Comparison of ENCODE assay signal across 8 cellular contexts in genomic region chr3:134364936-134365765, GRCh38. TPM values are rescaled to one million over a fixed set of nuclear protein-coding genes. Genes with fewer than 3 reads are reported as not detected.
DNase-seq lines count a peak whose midpoint lies in the region; ATAC-seq and TF ChIP-seq lines count a peak whose summit lies in the region.

No MANE protein-coding gene starts in this region.

- peak overlapping the region; percentile 24 for H3K18ac ChIP-seq in mesendoderm (ENCODE audit: low read length)

- intact Hi-C loops in left ventricle myocardium superior (cut with micrococcal nuclease) (no loop called here), upper lobe of right lung (cut with DNase I) (no loop called here)

- H3K27me3 ChIP-seq in cardiac muscle cell (no peaks in the 10 kb centered on the region), mesendoderm (ENCODE audit: insufficient read depth, low read length, poor library complexity) (no peaks in the 10 kb centered on the region), upper lobe of right lung (no peaks in the 10 kb centered on the region)

- DNase-seq in cardiac muscle cell (ENCODE audit: low read depth in 1 of 2, low spot score in 1 of 2) (peak in 1 of 2 donors; percentile 51), left ventricle myocardium superior (no peak), astrocyte of the hippocampus (ENCODE audit: low read depth, low spot score) (peak; percentile 32), mesendoderm (no peak), upper lobe of right lung (peak; percentile 47)
- DNase-seq in stimulated activated CD4-positive, alpha-beta T cell treated with anti-CD3 and anti-CD28 coated beads, Interleukin-2, amount 100 ng/mL, for 48 hours: no peak

- no peak overlapping the region for H3K4me2 ChIP-seq in mesendoderm (ENCODE audit: low read length)

- peaks cover 41% of the 10 kb centered on the region for H3K4me1 ChIP-seq in cardiac muscle cell (ENCODE audit: low read depth)
- H3K4me1 ChIP-seq in mesendoderm (ENCODE audit: control insufficient read depth, low read depth, low read length): peaks cover 20% of the 10 kb centered on the region
- H3K4me1 ChIP-seq in upper lobe of right lung: peaks cover 99% of the 10 kb centered on the region

- peak overlapping the region; percentile 81 for H3K56ac ChIP-seq in mesendoderm (ENCODE audit: low read length)

- no peak overlapping the region for H2BK15ac ChIP-seq in mesendoderm (replicated peaks; ENCODE audit: low read depth)

- TF ChIP-seq CTCF in cardiac muscle cell (IDR thresholded peaks at IDR 0.05; ENCODE audit: low read depth, low read length) (no peak), upper lobe of right lung (IDR thresholded peaks at IDR 0.05) (no peak)

- peak overlapping the region; percentile 33 for H2BK5ac ChIP-seq in mesendoderm (ENCODE audit: low read length)

- peak overlapping the region; percentile 65 for H2AK5ac ChIP-seq in mesendoderm (ENCODE audit: low read length)

- no peak overlapping the region for H3K4me3 ChIP-seq in cardiac muscle cell
- H3K4me3 ChIP-seq in mesendoderm (ENCODE audit: low read length): no peak overlapping the region
- no peak overlapping the region for H3K4me3 ChIP-seq in upper lobe of right lung

- H3K27ac ChIP-seq in cardiac muscle cell (peak overlapping the region; percentile 99), mesendoderm (ENCODE audit: low read depth, low read length) (peak overlapping the region; percentile 84), upper lobe of right lung (peak overlapping the region; percentile 60)

- peaks cover 39% of the 10 kb centered on the region for H3K79me2 ChIP-seq in mesendoderm (ENCODE audit: control insufficient read depth, insufficient read depth, low read length)

- ATAC-seq in left ventricle myocardium superior: no peak
- ATAC-seq in upper lobe of right lung: no peak
- no peak for ATAC-seq in GM18858 (IDR thresholded peaks at IDR 0.05; ENCODE audit: unreplicated experiment)
- no peak for ATAC-seq in HG03108 (IDR thresholded peaks at IDR 0.05; ENCODE audit: unreplicated experiment)

- no peak overlapping the region for H4K5ac ChIP-seq in mesendoderm (ENCODE audit: low read length)

- H3K9ac ChIP-seq in mesendoderm (ENCODE audit: low read length): peak overlapping the region; percentile 17

- no peak overlapping the region for H3K23ac ChIP-seq in mesendoderm (ENCODE audit: low read length)

- peak overlapping the region; percentile 29 for H2BK120ac ChIP-seq in mesendoderm (ENCODE audit: low read depth, low read length)

- H3K79me1 ChIP-seq in mesendoderm (ENCODE audit: low read length): peaks cover 23% of the 10 kb centered on the region

- H3K9me3 ChIP-seq in cardiac muscle cell (ENCODE audit: low read depth): no peaks in the 10 kb centered on the region
- H3K9me3 ChIP-seq in upper lobe of right lung: no peaks in the 10 kb centered on the region

- H3K36me3 ChIP-seq in cardiac muscle cell (peaks cover 42% of the 10 kb centered on the region), mesendoderm (ENCODE audit: control insufficient read depth, insufficient read depth, low read length) (peaks cover 40% of the 10 kb centered on the region), upper lobe of right lung (peaks cover 87% of the 10 kb centered on the region)

- WGBS in mesendoderm (ENCODE audit: extremely low coverage, insufficient coverage, low lambda C conversion rate): no CpG with 5 or more reads among the region's 8 CpGs

- no peak overlapping the region for H4K8ac ChIP-seq in mesendoderm (ENCODE audit: low read depth, low read length)

- no peak overlapping the region for H3K4ac ChIP-seq in mesendoderm (ENCODE audit: low read depth, low read length)

RNA-seq across cellular contexts. Expression of gene AMOTL2, which starts 9.1 kb away (rescaled TPM):
- total RNA-seq in cardiac muscle cell: 64.2 and 103 TPM in 2 replicates
- 26.7 and 32.1 TPM in 2 replicates for polyA plus RNA-seq in cardiac muscle cell
- 53.9 TPM for total RNA-seq in left ventricle myocardium superior
- polyA plus RNA-seq in mesendoderm (2013, experiment 1 of 2): 110 TPM
- polyA plus RNA-seq in mesendoderm (2013, experiment 2 of 2): 105 TPM
- 119 TPM for total RNA-seq in upper lobe of right lung

Comparison
In these comparisons a context has a peak if more than half of its experiments do, and no peak if none do; other contexts are left out.
1. DNase-seq: peak in astrocyte of the hippocampus (single experiment) and upper lobe of right lung (single experiment); none in left ventricle myocardium superior (single experiment), mesendoderm (single experiment) and stimulated activated CD4-positive, alpha-beta T cell treated with anti-CD3 and anti-CD28 coated beads, Interleukin-2, amount 100 ng/mL, for 48 hours (0 of 2).
2. Peak in every context shown above with its lines, with median percentiles within 50 percentile points of each other: H3K27ac ChIP-seq.